8 cellular contexts compared by ENCODE assay signal in genomic region chr11:112797653-112798293, GRCh38.
DNase-seq lines count a peak whose midpoint lies in the region; ATAC-seq and TF ChIP-seq lines count a peak whose summit lies in the region.

No MANE protein-coding gene starts in this region.

- no peaks in the 10 kb centered on the region for H3F3A ChIP-seq in PC-9 (ENCODE audit: insufficient read depth, low read depth)

- CTCF ChIA-PET in PC-9 (lab: Charles Lee), result no interaction called here

- no peaks in the 10 kb centered on the region for H3K79me2 ChIP-seq in PC-9 (ENCODE audit: low read depth)

- H2AFZ ChIP-seq in PC-9, result no peak overlapping the region

- H3K4me3 ChIP-seq in PC-9, result no peak overlapping the region
- H3K4me3 ChIP-seq in fibroblast of the aortic adventitia (ENCODE audit: low read depth, low read length), result no peak overlapping the region

- H3K4me2 ChIP-seq in PC-9, result no peak overlapping the region

- ATAC-seq in HG03025 (IDR thresholded peaks at IDR 0.05; ENCODE audit: low FRiP score, unreplicated experiment) (peak; percentile 71), HG03196 (IDR thresholded peaks at IDR 0.05; ENCODE audit: unreplicated experiment) (no peak)

- no peaks in the 10 kb centered on the region for H3K4me1 ChIP-seq in PC-9 (replicated peaks; ENCODE audit: insufficient read depth)

- H3K27ac ChIP-seq in PC-9, result no peak overlapping the region

- no peaks in the 10 kb centered on the region for H3K36me3 ChIP-seq in PC-9 (ENCODE audit: low read depth)

- intact Hi-C loops in PC-9 (cut with micrococcal nuclease; ENCODE audit: unreplicated experiment), result loop anchor here (10.0 kb wide), 1 partner anchor 487 kb away; no protein-coding TSS in a partner anchor

- H3K9me2 ChIP-seq in PC-9 (ENCODE audit: insufficient read depth), result no peaks in the 10 kb centered on the region; the same call in 1 of the 2 replicates

- H3K9me3 ChIP-seq in PC-9 (ENCODE audit: insufficient read depth, low read depth), result no peaks in the 10 kb centered on the region

- no peaks in the 10 kb centered on the region for H3K27me3 ChIP-seq in PC-9 (ENCODE audit: insufficient read depth, low read depth)

- no TSS peak for BruUV-seq in PC-9 (replicated peaks; lab: Mats Ljungman, UMichigan)

- TF ChIP-seq CTCF in PC-9 (conservative IDR thresholded peaks at IDR 0.05) (peak; percentile 51), fibroblast of the aortic adventitia (IDR thresholded peaks at IDR 0.05; ENCODE audit: insufficient read depth, low read length) (peak; percentile 48)

- no peaks in the 10 kb centered on the region for H4K20me1 ChIP-seq in PC-9 (ENCODE audit: insufficient read depth)

- POLR2A ChIA-PET in PC-9 (lab: Charles Lee; ENCODE audit: unreplicated experiment), result no interaction called here

- DNase-seq in activated CD4-positive, alpha-beta T cell treated with anti-CD3 and anti-CD28 coated beads for 48 hours, result peak; percentile 49
- no peak for DNase-seq in activated CD4-positive, alpha-beta T cell treated with anti-CD3 and anti-CD28 coated beads for 1 hour
- DNase-seq in PC-9, result no peak
- DNase-seq in fibroblast of the aortic adventitia (ENCODE audit: low read depth), result peak; percentile 33
- peak; percentile 13 for DNase-seq in renal cortical epithelial cell (ENCODE audit: low read depth)
- DNase-seq in hepatic stellate cell (ENCODE audit: low spot score), result no peak

Comparison
In these comparisons a context has a peak if more than half of its experiments do, and no peak if none do; other contexts are left out.
1. DNase-seq: peak in activated CD4-positive, alpha-beta T cell treated with anti-CD3 and anti-CD28 coated beads for 48 hours (single experiment), fibroblast of the aortic adventitia (single experiment) and renal cortical epithelial cell (single experiment); none in activated CD4-positive, alpha-beta T cell treated with anti-CD3 and anti-CD28 coated beads for 1 hour (single experiment), PC-9 (0 of 2) and hepatic stellate cell (single experiment).